5 cellular contexts compared by ENCODE assay signal in the genomic region with DNA sequence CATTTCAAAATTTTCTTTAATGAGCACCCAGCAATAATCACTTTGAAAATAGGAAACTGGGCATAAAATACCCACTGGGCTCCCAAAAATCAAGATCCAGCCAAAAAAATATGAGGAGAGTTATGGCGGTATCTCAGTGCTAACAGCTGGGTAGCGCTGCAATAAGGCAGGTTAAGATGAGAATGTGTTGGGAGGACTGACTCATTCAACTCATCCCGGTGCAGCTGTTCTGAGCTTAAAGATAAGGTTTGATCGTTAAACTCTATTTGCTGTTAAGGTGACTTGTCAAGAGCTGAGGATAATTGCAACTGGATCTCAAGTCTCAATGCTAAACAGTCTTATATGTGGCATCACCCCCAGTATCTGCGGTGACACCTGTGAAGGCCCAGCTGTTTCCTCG.
"Had no signal": no experiment of that assay in that cellular context is flagged by ENCODE, and none has a peak within 500 bp of the region (broad histone marks: within the 10 kb centered on the region; RNA-seq: fewer than 3 reads in every experiment).

No MANE protein-coding gene starts in this region.

- FAIRE-seq: HepG2, HTR-8/SVneo had no signal

- H3K27ac ChIP-seq: HL-60 had no signal

- ATAC-seq: HepG2 had no signal

- DNase-seq: IMR-90, KBM-7 had no signal
